1 cellular context compared by ENCODE assay signal in genomic region chr17:27332052-27332403, GRCh38.
A peak's percentile ranks its signal among the peaks of the same experiment; 100 is the strongest.
TF ChIP-seq lines count a peak whose summit lies in the region.

No MANE protein-coding gene starts in this region.

TF ChIP-seq in HepG2, 621 proteins besides CTCF, POLR2A, EP300 and RAD21 (continued from another document):
- no peak for TF ChIP-seq ZNF574 (CRISPR knock-in tag; IDR thresholded peaks at IDR 0.05)
- no peak for TF ChIP-seq ZFP1 (CRISPR knock-in tag; IDR thresholded peaks at IDR 0.05)
- no peak for TF ChIP-seq SAP130 (CRISPR knock-in tag; IDR thresholded peaks at IDR 0.05; ENCODE audit: low read depth)
- TF ChIP-seq CENPT (CRISPR knock-in tag; IDR thresholded peaks at IDR 0.05; ENCODE audit: low read depth): no peak
- no peak for TF ChIP-seq SRSF9 (IDR thresholded peaks at IDR 0.05; ENCODE audit: borderline replicate concordance, insufficient read depth, low read depth, low read length, poor library complexity, severe bottlenecking)
- no peak for TF ChIP-seq PAF1 (CRISPR knock-in tag; IDR thresholded peaks at IDR 0.05)
- TF ChIP-seq HNF4G (IDR thresholded peaks at IDR 0.05; ENCODE audit: borderline replicate concordance, low read depth, low read length): no peak
- 0 out of 2 replicates have a peak, but pooled peaks have one; percentile 9 for TF ChIP-seq HNF4G (CRISPR knock-in tag; IDR thresholded peaks at IDR 0.05; ENCODE audit: borderline replicate concordance, low read depth)
- TF ChIP-seq ZGPAT (CRISPR knock-in tag; IDR thresholded peaks at IDR 0.05): no peak
- no peak for TF ChIP-seq LCORL (IDR thresholded peaks at IDR 0.05)
- no peak for TF ChIP-seq LCORL (CRISPR knock-in tag; IDR thresholded peaks at IDR 0.05)
- TF ChIP-seq SNRNP70 (IDR thresholded peaks at IDR 0.05; ENCODE audit: low read depth, low read length): no peak
- no peak for TF ChIP-seq ZNF354B (CRISPR knock-in tag; IDR thresholded peaks at IDR 0.05)
- TF ChIP-seq CENPBD1 (CRISPR knock-in tag; IDR thresholded peaks at IDR 0.05; ENCODE audit: borderline replicate concordance, low read depth): no peak
- no peak for TF ChIP-seq ZXDC (CRISPR knock-in tag; IDR thresholded peaks at IDR 0.05)
- no peak for TF ChIP-seq LBX2 (CRISPR knock-in tag; IDR thresholded peaks at IDR 0.05; ENCODE audit: borderline replicate concordance)
- TF ChIP-seq ZNF549 (CRISPR knock-in tag; IDR thresholded peaks at IDR 0.05): no peak
- TF ChIP-seq ZSCAN5A (CRISPR knock-in tag; IDR thresholded peaks at IDR 0.05; ENCODE audit: borderline replicate concordance): 0 out of 2 replicates have a peak, but pooled peaks have one; percentile 21
- TF ChIP-seq REST (IDR thresholded peaks at IDR 0.05; ENCODE audit: borderline replicate concordance in 1 of 2, low read depth in 1 of 2, low read length in 2 of 2): no peak
- no peak; the same call in 1 of the 2 replicates for TF ChIP-seq THAP9 (CRISPR knock-in tag; IDR thresholded peaks at IDR 0.05; ENCODE audit: borderline replicate concordance)
- no peak for TF ChIP-seq ZNF496 (CRISPR knock-in tag; IDR thresholded peaks at IDR 0.05; ENCODE audit: insufficient replicate concordance)
- TF ChIP-seq KDM4B (CRISPR knock-in tag; IDR thresholded peaks at IDR 0.05): no peak
- TF ChIP-seq SIX1 (CRISPR knock-in tag; IDR thresholded peaks at IDR 0.05; ENCODE audit: borderline replicate concordance): no peak
- 0 out of 2 replicates have a peak, but pooled peaks have one; percentile 0 for TF ChIP-seq ZNF775 (CRISPR knock-in tag; IDR thresholded peaks at IDR 0.05; ENCODE audit: borderline replicate concordance)
- TF ChIP-seq ZSCAN29 (CRISPR knock-in tag; conservative IDR thresholded peaks at IDR 0.05): no peak
- TF ChIP-seq SP4 (CRISPR knock-in tag; IDR thresholded peaks at IDR 0.05): 0 out of 2 replicates have a peak, but pooled peaks have one; percentile 17
- no peak for TF ChIP-seq MBNL3 (CRISPR knock-in tag; conservative IDR thresholded peaks at IDR 0.05)
- no peak for TF ChIP-seq JUND (CRISPR knock-in tag; IDR thresholded peaks at IDR 0.05)
- peak; percentile 49; the same call in 1 of the 2 replicates for TF ChIP-seq CHD4 (IDR thresholded peaks at IDR 0.05; ENCODE audit: borderline replicate concordance, low read length)
- TF ChIP-seq ZNF770 (CRISPR knock-in tag; IDR thresholded peaks at IDR 0.05): 0 out of 2 replicates have a peak, but pooled peaks have one; percentile 26
- no peak for TF ChIP-seq ZNF572 (CRISPR knock-in tag; IDR thresholded peaks at IDR 0.05)
- 0 out of 2 replicates have a peak, but pooled peaks have one; percentile 13 for TF ChIP-seq ZNF337 (CRISPR knock-in tag; IDR thresholded peaks at IDR 0.05; ENCODE audit: borderline replicate concordance, low read depth)
- 0 out of 2 replicates have a peak, but pooled peaks have one; percentile 20 for TF ChIP-seq TFDP2 (CRISPR knock-in tag; IDR thresholded peaks at IDR 0.05)
- TF ChIP-seq MEF2D (CRISPR knock-in tag; IDR thresholded peaks at IDR 0.05): no peak
